ENCODE assay signal across 9 cellular contexts in the genomic region with DNA sequence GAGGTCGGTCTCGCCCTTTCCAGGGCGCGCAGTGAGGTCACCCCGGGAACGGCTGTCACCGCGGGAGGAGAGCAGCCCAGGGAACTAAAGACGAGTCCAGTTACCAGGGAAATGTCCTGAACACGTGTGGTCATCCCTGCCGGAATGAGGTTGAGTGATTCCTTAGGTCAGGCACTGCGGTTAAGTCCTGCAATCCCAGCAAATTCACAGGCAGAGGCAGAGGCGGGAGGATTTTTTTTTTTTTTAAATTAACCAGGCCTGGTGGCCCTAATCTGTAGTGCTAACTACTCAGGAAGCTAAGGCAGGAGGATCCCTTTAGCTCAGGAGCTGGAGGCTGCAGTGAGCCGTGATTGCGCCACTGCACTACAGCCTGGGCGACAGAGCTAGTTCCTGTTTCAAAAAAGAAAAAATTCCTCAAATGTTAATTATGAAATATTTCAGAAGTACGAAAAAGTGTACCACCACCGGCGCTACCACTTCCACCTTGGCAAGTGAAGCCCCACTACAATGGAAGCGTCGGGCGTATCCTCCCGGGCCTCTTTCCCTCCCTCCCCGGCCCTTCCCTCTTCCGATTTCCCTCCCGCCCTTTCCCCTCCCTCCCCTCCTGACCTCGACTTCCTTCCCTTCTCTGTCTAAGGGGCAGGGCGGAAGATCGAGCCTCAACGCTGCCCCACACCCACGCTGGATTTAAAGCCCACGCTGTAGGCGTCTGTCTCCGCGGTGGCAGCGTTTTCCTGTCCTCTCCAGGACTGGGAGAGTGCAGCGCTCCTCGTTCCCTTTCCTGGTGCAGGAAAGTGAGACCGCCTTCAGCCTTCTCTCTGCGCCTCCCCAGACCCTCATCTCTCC. TPM values are rescaled to one million over a fixed set of nuclear protein-coding genes. Genes with fewer than 3 reads are reported as not detected.
A peak's percentile ranks its signal among the peaks of the same experiment; 100 is the strongest.
DNase-seq lines count a peak whose midpoint lies in the region; ATAC-seq and TF ChIP-seq lines count a peak whose summit lies in the region.
"Had no signal": no experiment of that assay in that cellular context is flagged by ENCODE, and none has a peak within 500 bp of the region (broad histone marks: within the 10 kb centered on the region; RNA-seq: fewer than 3 reads in every experiment).

No MANE protein-coding gene starts in this region.

- H3K9me3 ChIP-seq in muscle layer of duodenum (ENCODE audit: control insufficient read depth in 1 of 2, low read length in 2 of 2) (peaks cover 0 to 3% of the 10 kb centered on the region in 2 donors), vagina (no peaks in the 10 kb centered on the region), Caco-2 (peaks cover 1% of the 10 kb centered on the region; the same call in 1 of the 2 replicates)
- H3K9me3 ChIP-seq: HAP-1 had no signal

- no TSS peak for BruUV-seq in Caco-2 (replicated peaks; lab: Mats Ljungman, UMichigan)

- peaks cover 47% of the 10 kb centered on the region for H3K36me3 Mint-ChIP-seq in activated CD8-positive, alpha-beta T cell treated with anti-CD3 and anti-CD28 coated beads, Interleukin-2, amount 10 ng/mL, durations not matched to agents 7 days and 5 days (ENCODE audit: low read depth)
- no peaks in the 10 kb centered on the region for H3K36me3 Mint-ChIP-seq in Caco-2 (ENCODE audit: insufficient read depth, unreplicated experiment)

- H3K27ac Mint-ChIP-seq in activated CD8-positive, alpha-beta T cell treated with anti-CD3 and anti-CD28 coated beads, Interleukin-2, amount 10 ng/mL, durations not matched to agents 7 days and 5 days = peak overlapping the region; percentile 77
- H3K27ac Mint-ChIP-seq in Caco-2 (ENCODE audit: unreplicated experiment) = no peak overlapping the region

- H3K36me3 ChIP-seq in muscle layer of duodenum (ENCODE audit: control insufficient read depth in 1 of 2, insufficient read depth in 2 of 2, low read length in 2 of 2) (no peaks in the 10 kb centered on the region), vagina (no peaks in the 10 kb centered on the region), Caco-2 (ENCODE audit: control insufficient read depth, insufficient read depth, low read length) (no peaks in the 10 kb centered on the region)
- H3K36me3 ChIP-seq: HAP-1 had no signal

- peaks cover 14% of the 10 kb centered on the region for H3K9me3 Mint-ChIP-seq in activated CD8-positive, alpha-beta T cell treated with anti-CD3 and anti-CD28 coated beads, Interleukin-2, amount 10 ng/mL, durations not matched to agents 7 days and 5 days (ENCODE audit: insufficient read depth)
- peaks cover 11% of the 10 kb centered on the region for H3K9me3 Mint-ChIP-seq in Caco-2 (ENCODE audit: unreplicated experiment)

- peaks cover 22% of the 10 kb centered on the region for H3K27me3 Mint-ChIP-seq in activated CD8-positive, alpha-beta T cell treated with anti-CD3 and anti-CD28 coated beads, Interleukin-2, amount 10 ng/mL, durations not matched to agents 7 days and 5 days (ENCODE audit: low read depth)
- H3K27me3 Mint-ChIP-seq in Caco-2 (ENCODE audit: insufficient read depth, unreplicated experiment) = peaks cover 6% of the 10 kb centered on the region

- DNase-seq in AG10803 (ENCODE audit: low read depth) (peak; percentile 52), HPDE6-E6E7 (ENCODE audit: extremely low spot score) (peak; percentile 20), fibroblast of mammary gland (ENCODE audit: low read depth) (peak; percentile 81), vagina (ENCODE audit: extremely low spot score in 2 of 2) (no peak), Caco-2 (no peak), DMS 273 treated with DMSO at 0.1 percent for 48 hours (lab: John Stamatoyannopoulos, UW) (no peak)
- DNase-seq in activated CD8-positive, alpha-beta T cell treated with anti-CD3 and anti-CD28 coated beads, Interleukin-2, amount 10 ng/mL, durations not matched to agents 7 days and 5 days = peak; percentile 66

- POLR2A ChIA-PET in activated CD8-positive, alpha-beta T cell treated with anti-CD3 and anti-CD28 coated beads, Interleukin-2, amount 10 ng/mL, durations not matched to agents 7 days and 5 days (lab: Charles Lee) = interaction anchor here (0.6 to 1.0 kb wide), 3 partner anchors 34 to 550 kb away, joined by 3 read pairs; no protein-coding TSS in a partner anchor
- POLR2A ChIA-PET in Caco-2 (lab: Charles Lee) = no interaction called here

- ATAC-seq in activated CD8-positive, alpha-beta T cell treated with anti-CD3 and anti-CD28 coated beads, Interleukin-2, amount 10 ng/mL, durations not matched to agents 7 days and 5 days = peak; percentile 71

- peaks cover 60% of the 10 kb centered on the region for H3K4me1 Mint-ChIP-seq in activated CD8-positive, alpha-beta T cell treated with anti-CD3 and anti-CD28 coated beads, Interleukin-2, amount 10 ng/mL, durations not matched to agents 7 days and 5 days (ENCODE audit: low read depth)
- H3K4me1 Mint-ChIP-seq in Caco-2 (ENCODE audit: low read depth, unreplicated experiment) = no peaks in the 10 kb centered on the region

- intact Hi-C loops in vagina (cut with DNase I) = no loop called here
- intact Hi-C loops in Caco-2 (cut with micrococcal nuclease; ENCODE audit: unreplicated experiment) = no loop called here

- H3K4me3 Mint-ChIP-seq in activated CD8-positive, alpha-beta T cell treated with anti-CD3 and anti-CD28 coated beads, Interleukin-2, amount 10 ng/mL, durations not matched to agents 7 days and 5 days = peak overlapping the region; percentile 83
- no peak overlapping the region for H3K4me3 Mint-ChIP-seq in Caco-2 (ENCODE audit: unreplicated experiment)

- CTCF ChIA-PET in activated CD8-positive, alpha-beta T cell treated with anti-CD3 and anti-CD28 coated beads, Interleukin-2, amount 10 ng/mL, durations not matched to agents 7 days and 5 days (lab: Charles Lee) = interaction anchor here (0.8 to 2.7 kb wide), 3 partner anchors 28 to 401 kb away, joined by 3 to 18 read pairs (median 3); no protein-coding TSS in a partner anchor
- CTCF ChIA-PET in Caco-2 (lab: Charles Lee) = no interaction called here

- TF ChIP-seq CTCF in AG10803 (conservative IDR thresholded peaks at IDR 0.05; ENCODE audit: low read length) (no peak), fibroblast of mammary gland (conservative IDR thresholded peaks at IDR 0.05; ENCODE audit: control insufficient read depth, insufficient read depth, low read depth, low read length) (no peak), vagina (IDR thresholded peaks at IDR 0.05) (peak in 1 of 3 experiments; percentile 20), Caco-2 (IDR thresholded peaks at IDR 0.05; ENCODE audit: insufficient read depth in 1 of 2, low read depth in 1 of 2, low read length in 1 of 2, severe bottlenecking in 1 of 2, unreplicated experiment in 1 of 2) (no peak)

- TF ChIP-seq POLR2A in vagina (IDR thresholded peaks at IDR 0.05) = no peak

- H3K4me3 ChIP-seq in AG10803 (ENCODE audit: low read length) (peak overlapping the region; percentile 64), fibroblast of mammary gland (ENCODE audit: control insufficient read depth, low read depth, low read length) (peak overlapping the region; percentile 44), muscle layer of duodenum (ENCODE audit: low read depth in 1 of 2, low read length in 2 of 2) (peak overlapping the region; percentile 57), vagina (peak overlapping the region; percentile 39 to 41), Caco-2 (ENCODE audit: low read depth, low read length) (no peak overlapping the region)
- H3K4me3 ChIP-seq: HAP-1 had no signal

- H3K27ac ChIP-seq in muscle layer of duodenum (ENCODE audit: low read length) (peak overlapping the region; percentile 23), vagina (peak overlapping the region; percentile 76)

- H3K4me1 ChIP-seq in muscle layer of duodenum (ENCODE audit: control insufficient read depth in 1 of 2, insufficient read depth in 2 of 2, low read length in 2 of 2) = no peaks in the 10 kb centered on the region
- peaks cover 20% of the 10 kb centered on the region for H3K4me1 ChIP-seq in vagina
- no peaks in the 10 kb centered on the region for H3K4me1 ChIP-seq in Caco-2
- H3K4me1 ChIP-seq: HAP-1 had no signal

- H3K27me3 ChIP-seq in muscle layer of duodenum (ENCODE audit: low read depth, low read length) (no peaks in the 10 kb centered on the region), vagina (no peaks in the 10 kb centered on the region), Caco-2 (replicated peaks; ENCODE audit: control insufficient read depth, insufficient read depth, low read length) (no peaks in the 10 kb centered on the region; the same call in 1 of the 2 replicates)

RNA-seq across cellular contexts. Expression of gene SLFN11, which starts 27.3 kb away (rescaled TPM):
- total RNA-seq in activated CD8-positive, alpha-beta T cell treated with anti-CD3 and anti-CD28 coated beads, Interleukin-2, amount 10 ng/mL, durations not matched to agents 7 days and 5 days = 10 to 100 TPM; 40.0 to 50.1 TPM
- total RNA-seq in vagina = 21.1 TPM
- total RNA-seq in Caco-2 (2022) = not detected in 2 replicates

Comparison
In these comparisons a context has a peak if more than half of its experiments do, and no peak if none do; other contexts are left out.
1. DNase-seq: peak in AG10803 (single experiment), HPDE6-E6E7 (single experiment), activated CD8-positive, alpha-beta T cell treated with anti-CD3 and anti-CD28 coated beads, Interleukin-2, amount 10 ng/mL, durations not matched to agents 7 days and 5 days (single experiment) and fibroblast of mammary gland (single experiment); none in vagina (0 of 2), Caco-2 (0 of 2) and DMS 273 treated with DMSO at 0.1 percent for 48 hours (single experiment).
2. RNA of gene SLFN11, which starts 27.3 kb away (total RNA-seq): 40.0 to 50.1 TPM in activated CD8-positive, alpha-beta T cell treated with anti-CD3 and anti-CD28 coated beads, Interleukin-2, amount 10 ng/mL, durations not matched to agents 7 days and 5 days and 21.1 TPM in vagina (single experiment); not detected in Caco-2; every median in the first group is over 10 times any median in the second.